ENCODE assay signal across 26 cellular contexts in genomic region chr3:90180543-90180942, GRCh38.
"Had no signal": no experiment of that assay in that cellular context is flagged by ENCODE, and none has a peak within 500 bp of the region (broad histone marks: within the 10 kb centered on the region; RNA-seq: fewer than 3 reads in every experiment).

No MANE protein-coding gene starts in this region.

- DNase-seq: colonic mucosa; cortex of kidney; effector CD8-positive, alpha-beta T cell; effector memory CD8-positive, alpha-beta T cell; endodermal cell; erythroblast; esophagus squamous epithelium; foreskin keratinocyte; gastrocnemius medialis; heart left ventricle; hippocampal formation; left cardiac atrium; left lung; left ventricle myocardium superior; lower lobe of right lung; mesenchymal stem cell; mucosa of descending colon; naive B cell; naive thymus-derived CD8-positive, alpha-beta T cell had no signal

- H3K27me3 Mint-ChIP-seq: dendritic cell treated with granulocyte-macrophage colony-stimulating factor and Interleukin-4, amounts not matched to agents 40 ng/mL and 50 ng/mL, for 4 days; effector memory CD8-positive, alpha-beta T cell; naive B cell; naive thymus-derived CD8-positive, alpha-beta T cell had no signal

- H3K27ac ChIP-seq: colonic mucosa, epithelial cell of prostate, esophagus squamous epithelium, foreskin keratinocyte, gastrocnemius medialis, heart left ventricle, left lung, lower lobe of right lung had no signal

- H3K36me3 ChIP-seq: colonic mucosa, esophagus squamous epithelium, gastrocnemius medialis, heart left ventricle, left lung, lower lobe of right lung had no signal

- H3K36me3 Mint-ChIP-seq: mesothelial cell of epicardium, naive B cell had no signal

- ATAC-seq: effector memory CD8-positive, alpha-beta T cell; esophagus mucosa; foreskin keratinocyte; gastrocnemius medialis; heart left ventricle; left cardiac atrium; left lung; left ventricle myocardium superior; lower lobe of right lung; mucosa of descending colon; naive thymus-derived CD8-positive, alpha-beta T cell had no signal

- H3K27me3 ChIP-seq: colonic mucosa, esophagus squamous epithelium, foreskin keratinocyte, gastrocnemius medialis, left lung had no signal

- H3K4me3 Mint-ChIP-seq: dendritic cell treated with granulocyte-macrophage colony-stimulating factor and Interleukin-4, amounts not matched to agents 40 ng/mL and 50 ng/mL, for 4 days; effector memory CD8-positive, alpha-beta T cell; endodermal cell; mesothelial cell of epicardium; naive B cell; naive thymus-derived CD8-positive, alpha-beta T cell had no signal

- H3K4me1 ChIP-seq: colonic mucosa, foreskin keratinocyte, gastrocnemius medialis, heart left ventricle, left lung, lower lobe of right lung had no signal

- H3K4me1 Mint-ChIP-seq: endodermal cell; naive B cell; naive thymus-derived CD8-positive, alpha-beta T cell had no signal

- H3K9me3 ChIP-seq: colonic mucosa, esophagus squamous epithelium, gastrocnemius medialis, heart left ventricle, left lung, lower lobe of right lung, mucosa of descending colon had no signal

- H3K9me3 Mint-ChIP-seq: dendritic cell treated with granulocyte-macrophage colony-stimulating factor and Interleukin-4, amounts not matched to agents 40 ng/mL and 50 ng/mL, for 4 days; mesothelial cell of epicardium had no signal

- H3K27ac Mint-ChIP-seq: dendritic cell treated with granulocyte-macrophage colony-stimulating factor and Interleukin-4, amounts not matched to agents 40 ng/mL and 50 ng/mL, for 4 days; effector memory CD8-positive, alpha-beta T cell; endodermal cell; mesothelial cell of epicardium; naive B cell; naive thymus-derived CD8-positive, alpha-beta T cell had no signal

- H3K4me3 ChIP-seq: colonic mucosa, esophagus squamous epithelium, gastrocnemius medialis, heart left ventricle, left lung, lower lobe of right lung, mucosa of descending colon had no signal

- FAIRE-seq: endometrium, islet of Langerhans, keratinocyte had no signal
